1 cellular context compared by ENCODE assay signal in genomic region chr19:2387367-2388288, GRCh38.
TF ChIP-seq lines count a peak whose summit lies in the region.

No MANE protein-coding gene starts in this region.

TF ChIP-seq in K562, 482 proteins besides CTCF, POLR2A, EP300 and RAD21 (continues in another document):
- TF ChIP-seq ZNF282 (CRISPR knock-in tag; IDR thresholded peaks at IDR 0.05) (no peak), SRSF9 (IDR thresholded peaks at IDR 0.05; ENCODE audit: borderline replicate concordance, low read depth, low read length) (no peak), ARID4B (CRISPR knock-in tag; IDR thresholded peaks at IDR 0.05) (no peak), ZNF133 (CRISPR knock-in tag; IDR thresholded peaks at IDR 0.05) (no peak), FOXP4 (CRISPR knock-in tag; IDR thresholded peaks at IDR 0.05; ENCODE audit: borderline replicate concordance) (no peak), EHMT2 (IDR thresholded peaks at IDR 0.05) (peak; percentile 51; the same call in 1 of the 2 replicates), CBX3 (IDR thresholded peaks at IDR 0.05; ENCODE audit: borderline replicate concordance in 1 of 2, low read length in 2 of 2) (no peak), PATZ1 (CRISPR knock-in tag; IDR thresholded peaks at IDR 0.05; ENCODE audit: borderline replicate concordance) (no peak), MED1 (CRISPR knock-in tag; IDR thresholded peaks at IDR 0.05; ENCODE audit: borderline replicate concordance) (no peak), ZNF445 (CRISPR knock-in tag; IDR thresholded peaks at IDR 0.05; ENCODE audit: low read depth) (no peak), E2F4 (CRISPR knock-in tag; IDR thresholded peaks at IDR 0.05; ENCODE audit: low read depth) (no peak), MIER1 (IDR thresholded peaks at IDR 0.05; ENCODE audit: low read depth) (no peak), ZNF253 (CRISPR knock-in tag; conservative IDR thresholded peaks at IDR 0.05) (no peak), CEBPG (CRISPR knock-in tag; IDR thresholded peaks at IDR 0.05) (peak; percentile 87), CEBPG (tag; conservative IDR thresholded peaks at IDR 0.05 in 1 of 2, IDR thresholded peaks at IDR 0.05 in 1 of 2) (peak; percentile 24 to 88; a peak in 3 of 4 replicates), POU5F1 (IDR thresholded peaks at IDR 0.05; ENCODE audit: borderline replicate concordance, low read depth, low read length, partially characterized antibody) (no peak), CHD1 (IDR thresholded peaks at IDR 0.05; ENCODE audit: low read length) (no peak), NRF1 (conservative IDR thresholded peaks at IDR 0.05 in 1 of 2, IDR thresholded peaks at IDR 0.05 in 1 of 2) (no peak), DMBX1 (CRISPR knock-in tag; IDR thresholded peaks at IDR 0.05; ENCODE audit: borderline replicate concordance) (no peak), ELF1 (tag; IDR thresholded peaks at IDR 0.05) (no peak), KAT2B (IDR thresholded peaks at IDR 0.05; ENCODE audit: low read depth, low read length) (no peak), TAF9B (IDR thresholded peaks at IDR 0.05; ENCODE audit: partially characterized antibody) (no peak), BCOR (IDR thresholded peaks at IDR 0.05) (peak; percentile 64; the same call in 1 of the 2 replicates), CC2D1A (IDR thresholded peaks at IDR 0.05) (peak; percentile 46; the same call in 1 of the 2 replicates), POLR2H (tag; IDR thresholded peaks at IDR 0.05; ENCODE audit: low read depth) (no peak), HNRNPK (IDR thresholded peaks at IDR 0.05; ENCODE audit: low read depth, low read length, poor library complexity, severe bottlenecking) (no peak), CBX2 (IDR thresholded peaks at IDR 0.05; ENCODE audit: insufficient read depth, low read length, poor library complexity, severe bottlenecking) (no peak), ELK3 (CRISPR knock-in tag; IDR thresholded peaks at IDR 0.05) (no peak), BDP1 (IDR thresholded peaks at IDR 0.05; ENCODE audit: insufficient read depth, insufficient read length) (no peak), KHSRP (IDR thresholded peaks at IDR 0.05) (no peak), ZNF384 (IDR thresholded peaks at IDR 0.05; ENCODE audit: low read depth, low read length) (peak; percentile 70), AFF1 (IDR thresholded peaks at IDR 0.05; ENCODE audit: low read depth in 1 of 2, partially characterized antibody in 2 of 2) (no peak), ZFPM2 (CRISPR knock-in tag; IDR thresholded peaks at IDR 0.05) (no peak), ZNF518B (CRISPR knock-in tag; IDR thresholded peaks at IDR 0.05) (no peak), EP400 (IDR thresholded peaks at IDR 0.05) (peak; percentile 34), BRF2 (IDR thresholded peaks at IDR 0.05; ENCODE audit: borderline replicate concordance, insufficient read depth, insufficient read length) (no peak), ZNF277 (CRISPR knock-in tag; IDR thresholded peaks at IDR 0.05; ENCODE audit: borderline replicate concordance) (no peak)
